16 cellular contexts compared by ENCODE assay signal in the genomic region with DNA sequence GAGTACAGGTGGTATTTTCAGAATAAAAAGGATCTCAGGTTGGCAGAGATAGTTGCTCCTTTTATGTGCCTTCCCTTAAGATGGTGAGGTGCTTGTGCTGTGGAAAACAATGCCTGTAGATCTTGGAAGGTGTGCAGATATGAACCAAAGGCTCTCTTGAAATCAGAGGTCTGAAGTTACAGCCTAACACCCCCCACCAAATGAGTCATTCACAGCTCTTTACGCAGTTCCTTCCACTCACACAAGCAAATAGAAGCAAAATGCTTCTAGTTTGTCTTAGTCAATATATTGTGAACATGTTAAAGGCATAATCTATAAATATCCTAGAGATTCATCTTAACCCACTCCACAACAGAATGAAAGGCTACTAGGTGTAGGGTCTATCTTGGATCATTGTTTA.
"Had no signal": no experiment of that assay in that cellular context is flagged by ENCODE, and none has a peak within 500 bp of the region (broad histone marks: within the 10 kb centered on the region; RNA-seq: fewer than 3 reads in every experiment).

No MANE protein-coding gene starts in this region.

- H3K4me1 ChIP-seq: gastrocnemius medialis, right atrium auricular region, thyroid gland had no signal

- H3K4me3 ChIP-seq: gastrocnemius medialis, mucosa of descending colon, right atrium auricular region, thyroid gland had no signal

- ATAC-seq: activated T-cell treated with anti-CD3 and anti-CD28 coated beads, Interleukin-2, amount 50 U/mL, for 72 hours; gastrocnemius medialis; left colon; mucosa of descending colon; naive thymus-derived CD8-positive, alpha-beta T cell had no signal

- H3K27me3 ChIP-seq: gastrocnemius medialis, neutrophil, right atrium auricular region, thyroid gland had no signal

- H3K36me3 ChIP-seq: gastrocnemius medialis, neutrophil, right atrium auricular region, thyroid gland had no signal

- H3K27ac ChIP-seq: gastrocnemius medialis, neutrophil, right atrium auricular region, thyroid gland had no signal

- H3K9me3 ChIP-seq: gastrocnemius medialis, mucosa of descending colon, neutrophil, right atrium auricular region, thyroid gland had no signal

- FAIRE-seq: small intestine had no signal

- DNase-seq: activated CD4-positive, alpha-beta T cell treated with anti-CD3 and anti-CD28 coated beads for 1 hour; activated CD4-positive, alpha-beta T cell treated with anti-CD3 and anti-CD28 coated beads, Interleukin-2, amount 50 U/mL, for 48 hours; activated gamma-delta T cell treated with Interleukin-2 at 50 U/mL for 16 hours; activated naive CD8-positive, alpha-beta T cell treated with anti-CD3 and anti-CD28 coated beads for 36 hours; activated T-cell treated with anti-CD3 and anti-CD28 coated beads, Interleukin-2, amount 50 U/mL, for 72 hours; anterior cingulate cortex; gastrocnemius medialis; left colon; mucosa of descending colon; naive thymus-derived CD8-positive, alpha-beta T cell; posterior cingulate gyrus; small intestine; SW 1271; thyroid gland had no signal
